ENCODE assay signal across 11 cellular contexts in genomic region chr13:44726214-44726613, GRCh38.
A peak's percentile ranks its signal among the peaks of the same experiment; 100 is the strongest.
DNase-seq lines count a peak whose midpoint lies in the region; TF ChIP-seq lines count a peak whose summit lies in the region.
"Had no signal": no experiment of that assay in that cellular context is flagged by ENCODE, and none has a peak within 500 bp of the region (broad histone marks: within the 10 kb centered on the region; RNA-seq: fewer than 3 reads in every experiment).

No MANE protein-coding gene starts in this region.

- no peak overlapping the region for H3K14ac ChIP-seq in neuronal stem cell (ENCODE audit: low read length)

- H3K36me3 ChIP-seq in neuronal stem cell (replicated peaks in 1 of 2; ENCODE audit: control insufficient read depth in 2 of 2, insufficient read depth in 2 of 2, low read length in 2 of 2) (no peaks in the 10 kb centered on the region), OCI-LY7 (ENCODE audit: insufficient read depth, low read length) (no peaks in the 10 kb centered on the region)
- H3K36me3 ChIP-seq: Peyer's patch had no signal

- no peak overlapping the region for H3K4me3 ChIP-seq in neuronal stem cell (ENCODE audit: low read length in 2 of 2)
- no peak overlapping the region for H3K4me3 ChIP-seq in OCI-LY7 (ENCODE audit: low read depth, low read length, poor library complexity, severe bottlenecking)
- H3K4me3 ChIP-seq: Peyer's patch had no signal

- H3K79me2 ChIP-seq in OCI-LY7 (ENCODE audit: insufficient read depth, low read depth, low read length): no peaks in the 10 kb centered on the region

- H2AFZ ChIP-seq in neuronal stem cell (ENCODE audit: low read length): peak overlapping the region; percentile 53
- no peak overlapping the region for H2AFZ ChIP-seq in OCI-LY7 (ENCODE audit: low read length)

- H3K9ac ChIP-seq in neuronal stem cell (ENCODE audit: low read depth, low read length, poor library complexity): no peak overlapping the region

- CTCF ChIA-PET in OCI-LY7 (lab: Charles Lee; ENCODE audit: unreplicated experiment): no interaction called here

- H3K27ac ChIP-seq in neuronal stem cell (replicated peaks; ENCODE audit: low read length) (no peak overlapping the region), OCI-LY7 (ENCODE audit: low read depth, low read length, poor library complexity, severe bottlenecking) (no peak overlapping the region)
- H3K27ac ChIP-seq: Peyer's patch had no signal

- no peak overlapping the region for H4K91ac ChIP-seq in neuronal stem cell (ENCODE audit: low read depth, low read length, poor library complexity)

- H3K9me3 ChIP-seq in neuronal stem cell (replicated peaks in 1 of 2; ENCODE audit: control insufficient read depth in 2 of 2, insufficient read depth in 1 of 2, low read depth in 1 of 2, low read length in 2 of 2) (no peaks in the 10 kb centered on the region), OCI-LY7 (ENCODE audit: low read length) (no peaks in the 10 kb centered on the region)
- H3K9me3 ChIP-seq: Peyer's patch had no signal

- no peak overlapping the region for H2BK15ac ChIP-seq in neuronal stem cell (ENCODE audit: low read length)

- no peak overlapping the region for H3K4ac ChIP-seq in neuronal stem cell (ENCODE audit: low read length)

- BruUV-seq in OCI-LY7 (replicated peaks; lab: Mats Ljungman, UMichigan): no TSS peak

- H2BK120ac ChIP-seq in neuronal stem cell (ENCODE audit: low read depth, low read length): no peak overlapping the region

- TF ChIP-seq CTCF in OCI-LY7 (conservative IDR thresholded peaks at IDR 0.05; ENCODE audit: low read length): no peak

- intact Hi-C loops in OCI-LY7 (cut with micrococcal nuclease; ENCODE audit: unreplicated experiment): no loop called here

- no CpG with 5 or more reads among the region's 3 CpGs for WGBS in neuronal stem cell (ENCODE audit: extremely low coverage in 2 of 2, insufficient read length in 2 of 2, insufficient replicate concordance in 1 of 2), 2 donors

- no peaks in the 10 kb centered on the region for H3K79me1 ChIP-seq in neuronal stem cell (ENCODE audit: low read depth, low read length)

- H3K4me1 ChIP-seq in neuronal stem cell (ENCODE audit: control insufficient read depth in 2 of 2, insufficient read depth in 1 of 2, low read depth in 1 of 2, low read length in 2 of 2): no peaks in the 10 kb centered on the region
- no peaks in the 10 kb centered on the region for H3K4me1 ChIP-seq in OCI-LY7 (ENCODE audit: insufficient read depth, low read length, poor library complexity, severe bottlenecking)

- no peaks in the 10 kb centered on the region for H3K27me3 ChIP-seq in neuronal stem cell (ENCODE audit: control insufficient read depth in 3 of 3, insufficient read depth in 3 of 3, low read depth in 1 of 3, low read length in 3 of 3)
- H3K27me3 ChIP-seq: Peyer's patch had no signal

- POLR2A ChIA-PET in OCI-LY7 (lab: Charles Lee): interaction anchor here (0.7 to 1.6 kb wide), 2 partner anchors 11 to 212 kb away, joined by 3 to 4 read pairs; no protein-coding TSS in a partner anchor

- no peaks in the 10 kb centered on the region for H3K9me2 ChIP-seq in OCI-LY7 (ENCODE audit: insufficient read depth, low read length)

- no peak overlapping the region for H4K8ac ChIP-seq in neuronal stem cell (ENCODE audit: low read depth, low read length)

- no peak overlapping the region for H2AK5ac ChIP-seq in neuronal stem cell (ENCODE audit: low read depth, low read length)

- H2BK12ac ChIP-seq in neuronal stem cell (ENCODE audit: low read length): no peak overlapping the region

- no peak overlapping the region for H3K4me2 ChIP-seq in neuronal stem cell (ENCODE audit: insufficient read depth, low read length, poor library complexity, severe bottlenecking)
- no peak overlapping the region for H3K4me2 ChIP-seq in OCI-LY7 (ENCODE audit: low read length)

- no peak overlapping the region for H2BK5ac ChIP-seq in neuronal stem cell (ENCODE audit: low read length)

- H3K23ac ChIP-seq in neuronal stem cell (ENCODE audit: low read depth, low read length, poor library complexity): no peak overlapping the region

- H3K18ac ChIP-seq in neuronal stem cell (ENCODE audit: low read length): no peak overlapping the region

- DNase-seq in EL (peak; percentile 63), NCI-H2171 (lab: John Stamatoyannopoulos, UW) (peak; percentile 60), epidermal melanocyte (ENCODE audit: insufficient read length, low spot score) (peak; percentile 40), neuronal stem cell (ENCODE audit: low spot score) (no peak), cerebellum (ENCODE audit: low spot score) (no peak), OCI-LY7 (ENCODE audit: low spot score) (no peak)
- no peak for DNase-seq in NK-92 treated with Interleukin-12 subunit alpha and Interleukin-12 subunit beta, amount 100 ng/mL, for 24 hours (lab: John Stamatoyannopoulos, UW)
- DNase-seq: activated CD4-positive, alpha-beta T cell treated with anti-CD3 and anti-CD28 coated beads, Interleukin-2, amount 10 ng/mL, durations not matched to agents 24 days and 14 days; KG1; NCI-H2107 had no signal

- H4K20me1 ChIP-seq in OCI-LY7 (ENCODE audit: insufficient read depth, low read length): no peaks in the 10 kb centered on the region

Comparison
In these comparisons a context has a peak if more than half of its experiments do, and no peak if none do; other contexts are left out.
1. DNase-seq: peak in EL (single experiment), NCI-H2171 (single experiment) and epidermal melanocyte (single experiment); none in neuronal stem cell (single experiment), cerebellum (single experiment), NK-92 treated with Interleukin-12 subunit alpha and Interleukin-12 subunit beta, amount 100 ng/mL, for 24 hours (single experiment) and OCI-LY7 (single experiment).